In the genomic region with DNA sequence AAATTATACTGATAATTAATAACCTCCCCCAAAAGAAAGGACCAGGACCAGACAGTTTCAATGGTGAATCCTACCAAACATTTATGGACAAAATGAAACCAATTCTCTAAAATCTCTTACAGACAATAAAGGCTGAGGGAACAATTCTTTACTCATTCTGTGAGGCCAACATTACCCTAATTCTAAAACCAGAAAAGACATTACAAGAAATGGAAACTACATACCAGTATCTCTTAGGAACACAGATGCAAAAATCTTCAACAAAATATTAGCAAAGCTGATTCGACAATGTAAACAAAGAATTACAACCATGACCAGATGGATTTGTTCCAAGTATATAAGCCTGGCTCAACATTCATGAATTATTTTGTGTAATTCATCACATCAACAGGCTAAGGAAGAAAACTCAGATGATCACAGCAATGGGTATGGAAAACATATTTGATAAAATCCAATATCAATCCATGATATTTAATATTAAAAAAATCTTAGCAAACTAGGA, we compare ENCODE assay signal across 18 cellular contexts. TPM values are rescaled to one million over a fixed set of nuclear protein-coding genes. Genes with fewer than 3 reads are reported as not detected.
A peak's percentile ranks its signal among the peaks of the same experiment; 100 is the strongest.
DNase-seq lines count a peak whose midpoint lies in the region; ATAC-seq, FAIRE-seq and TF ChIP-seq lines count a peak whose summit lies in the region.
"Had no signal": no experiment of that assay in that cellular context is flagged by ENCODE, and none has a peak within 500 bp of the region (broad histone marks: within the 10 kb centered on the region; RNA-seq: fewer than 3 reads in every experiment).

No MANE protein-coding gene starts in this region.

- peaks cover 0 to 23% (median 11%) of the 10 kb centered on the region in 4 donors for H3K36me3 ChIP-seq in stomach

- peaks cover 45% of the 10 kb centered on the region for H3K36me3 Mint-ChIP-seq in T-helper 1 cell treated with Interleukin-12 subunit alpha and Interleukin-12 subunit beta and Interleukin-4 antibody, amounts not matched to agents 30 μg/mL and 1 μg/mL, for 36 hours (ENCODE audit: low read depth)
- peaks cover 50% of the 10 kb centered on the region for H3K36me3 Mint-ChIP-seq in activated naive CD8-positive, alpha-beta T cell treated with anti-CD3 and anti-CD28 coated beads, Interleukin-2, amount 50 U/mL, for 24 hours (ENCODE audit: low read depth)
- H3K36me3 Mint-ChIP-seq in natural killer cell treated with Interleukin-12 subunit alpha and Interleukin-12 subunit beta and Interleukin-15 and Interleukin-18, amount 100 ng/mL, for 72 hours = peaks cover 37% of the 10 kb centered on the region

- H3K27me3 Mint-ChIP-seq in T-helper 1 cell treated with Interleukin-12 subunit alpha and Interleukin-12 subunit beta and Interleukin-4 antibody, amounts not matched to agents 30 μg/mL and 1 μg/mL, for 36 hours (ENCODE audit: low read depth) = no peaks in the 10 kb centered on the region
- H3K27me3 Mint-ChIP-seq in activated naive CD8-positive, alpha-beta T cell treated with anti-CD3 and anti-CD28 coated beads, Interleukin-2, amount 50 U/mL, for 24 hours = no peaks in the 10 kb centered on the region
- no peaks in the 10 kb centered on the region for H3K27me3 Mint-ChIP-seq in natural killer cell treated with Interleukin-12 subunit alpha and Interleukin-12 subunit beta and Interleukin-15 and Interleukin-18, amount 100 ng/mL, for 72 hours

- no peak for DNase-seq in T-helper 1 cell
- DNase-seq in Jurkat, Clone E6-1 (ENCODE audit: low read depth, low spot score) = no peak
- no peak for DNase-seq in activated naive CD8-positive, alpha-beta T cell treated with anti-CD3 and anti-CD28 coated beads, Interleukin-2, amount 50 U/mL, for 24 hours
- no peak for DNase-seq in natural killer cell treated with Interleukin-12 subunit alpha and Interleukin-12 subunit beta and Interleukin-15 and Interleukin-18, amount 100 ng/mL, for 72 hours (ENCODE audit: low spot score)
- no peak for DNase-seq in GM12891 (ENCODE audit: insufficient read length, low spot score)
- no peak for DNase-seq in stomach
- DNase-seq: amygdala, cortex of kidney, H7, hypothalamus, Karpas-422, left ventricle myocardium inferior, NCI-H1694 had no signal

- no peaks in the 10 kb centered on the region for H3K9me3 ChIP-seq in stomach
- H3K9me3 ChIP-seq: esophagus muscularis mucosa had no signal

- peak overlapping the region; percentile 32 for H3K4me3 ChIP-seq in Jurkat, Clone E6-1 (ENCODE audit: low read length)
- H3K4me3 ChIP-seq in stomach = no peak overlapping the region
- H3K4me3 ChIP-seq: esophagus muscularis mucosa, left ventricle myocardium inferior had no signal

- H3K9me3 Mint-ChIP-seq in T-helper 1 cell treated with Interleukin-12 subunit alpha and Interleukin-12 subunit beta and Interleukin-4 antibody, amounts not matched to agents 30 μg/mL and 1 μg/mL, for 36 hours = peaks cover 22% of the 10 kb centered on the region
- H3K9me3 Mint-ChIP-seq in activated naive CD8-positive, alpha-beta T cell treated with anti-CD3 and anti-CD28 coated beads, Interleukin-2, amount 50 U/mL, for 24 hours = peaks cover 18% of the 10 kb centered on the region
- no peaks in the 10 kb centered on the region for H3K9me3 Mint-ChIP-seq in natural killer cell treated with Interleukin-12 subunit alpha and Interleukin-12 subunit beta and Interleukin-15 and Interleukin-18, amount 100 ng/mL, for 72 hours

- 20 to 32% (median 26%) methylated on average over 1 of the region's 1 CpG for WGBS in stomach, 5 donors

- peak overlapping the region; percentile 84 for H3K4me3 Mint-ChIP-seq in T-helper 1 cell treated with Interleukin-12 subunit alpha and Interleukin-12 subunit beta and Interleukin-4 antibody, amounts not matched to agents 30 μg/mL and 1 μg/mL, for 36 hours
- peak overlapping the region; percentile 74 for H3K4me3 Mint-ChIP-seq in activated naive CD8-positive, alpha-beta T cell treated with anti-CD3 and anti-CD28 coated beads, Interleukin-2, amount 50 U/mL, for 24 hours
- peak overlapping the region; percentile 97 for H3K4me3 Mint-ChIP-seq in natural killer cell treated with Interleukin-12 subunit alpha and Interleukin-12 subunit beta and Interleukin-15 and Interleukin-18, amount 100 ng/mL, for 72 hours
- H3K4me3 Mint-ChIP-seq: neural crest cell had no signal

- TF ChIP-seq POLR2A in GM12891 (IDR thresholded peaks at IDR 0.05; ENCODE audit: low read depth, low read length) (no peak), stomach (IDR thresholded peaks at IDR 0.05) (no peak)

- H3K4me1 ChIP-seq in stomach = peaks cover 6 to 42% (median 23%) of the 10 kb centered on the region in 4 donors

- TF ChIP-seq EP300 in stomach (IDR thresholded peaks at IDR 0.05) = no peak

- H3K27ac ChIP-seq in stomach = no peak overlapping the region
- H3K27ac ChIP-seq: 22Rv1, esophagus muscularis mucosa, left ventricle myocardium inferior had no signal

- peak overlapping the region; percentile 75 for H3K27ac Mint-ChIP-seq in T-helper 1 cell treated with Interleukin-12 subunit alpha and Interleukin-12 subunit beta and Interleukin-4 antibody, amounts not matched to agents 30 μg/mL and 1 μg/mL, for 36 hours
- peak overlapping the region; percentile 59 for H3K27ac Mint-ChIP-seq in activated naive CD8-positive, alpha-beta T cell treated with anti-CD3 and anti-CD28 coated beads, Interleukin-2, amount 50 U/mL, for 24 hours
- H3K27ac Mint-ChIP-seq in natural killer cell treated with Interleukin-12 subunit alpha and Interleukin-12 subunit beta and Interleukin-15 and Interleukin-18, amount 100 ng/mL, for 72 hours = peak overlapping the region; percentile 84 to 90

- FAIRE-seq in GM12891 (lab: Jason Lieb, UNC) = no peak

- TF ChIP-seq CTCF in stomach (IDR thresholded peaks at IDR 0.05) = no peak

- peaks cover 37% of the 10 kb centered on the region for H3K4me1 Mint-ChIP-seq in T-helper 1 cell treated with Interleukin-12 subunit alpha and Interleukin-12 subunit beta and Interleukin-4 antibody, amounts not matched to agents 30 μg/mL and 1 μg/mL, for 36 hours (ENCODE audit: low read depth)
- peaks cover 54% of the 10 kb centered on the region for H3K4me1 Mint-ChIP-seq in activated naive CD8-positive, alpha-beta T cell treated with anti-CD3 and anti-CD28 coated beads, Interleukin-2, amount 50 U/mL, for 24 hours
- peaks cover 50 to 73% of the 10 kb centered on the region in 2 donors for H3K4me1 Mint-ChIP-seq in natural killer cell treated with Interleukin-12 subunit alpha and Interleukin-12 subunit beta and Interleukin-15 and Interleukin-18, amount 100 ng/mL, for 72 hours (ENCODE audit: low read depth in 2 of 2)

- intact Hi-C loops in stomach (cut with DNase I; ENCODE audit: low total_unique reads) = no loop called here

- H3K27me3 ChIP-seq in stomach = no peaks in the 10 kb centered on the region
- H3K27me3 ChIP-seq: esophagus muscularis mucosa had no signal

- no peak for ATAC-seq in activated naive CD8-positive, alpha-beta T cell treated with anti-CD3 and anti-CD28 coated beads, Interleukin-2, amount 50 U/mL, for 24 hours
- no peak for ATAC-seq in natural killer cell treated with Interleukin-12 subunit alpha and Interleukin-12 subunit beta and Interleukin-15 and Interleukin-18, amount 100 ng/mL, for 72 hours
- no peak for ATAC-seq in GM21526 (IDR thresholded peaks at IDR 0.05; ENCODE audit: low FRiP score, unreplicated experiment)

TF ChIP-seq in GM12891, 5 proteins besides CTCF, POLR2A, EP300 and RAD21:
- TF ChIP-seq POLR2AphosphoS5 (IDR thresholded peaks at IDR 0.05; ENCODE audit: low read depth, low read length) = no peak
- no peak for TF ChIP-seq PAX5 (IDR thresholded peaks at IDR 0.05; ENCODE audit: insufficient read depth, low read length, severe bottlenecking)
- TF ChIP-seq SPI1 (IDR thresholded peaks at IDR 0.05; ENCODE audit: low read depth, low read length) = no peak
- TF ChIP-seq POU2F2 (IDR thresholded peaks at IDR 0.05; ENCODE audit: low read depth, low read length) = no peak
- no peak for TF ChIP-seq TAF1 (IDR thresholded peaks at IDR 0.05; ENCODE audit: low read depth, low read length)
TF ChIP-seq in GM12891: peak in this region for 0.

RNA-seq across cellular contexts. Expression of gene TMED5, which starts 8.6 kb away (rescaled TPM):
- 28.5 TPM for polyA plus RNA-seq in Jurkat, Clone E6-1 (2012; ENCODE audit: insufficient read depth, insufficient read length)
- total RNA-seq in natural killer cell treated with Interleukin-12 subunit alpha and Interleukin-12 subunit beta and Interleukin-15 and Interleukin-18, amount 100 ng/mL, for 72 hours = 10 to 100 TPM; 62.7 to 88.5 TPM
- polyA plus RNA-seq in GM12891 (2012; ENCODE audit: low read depth, missing spikeins) = 23.3 TPM
- 10 to 100 TPM; 11.7 to 85.6 (median 22.3) TPM for total RNA-seq in stomach
- 10 to 100 TPM in 1 of 3 donors, 1 to 10 TPM in 2; 8.2 to 10.7 (median 8.6) TPM for polyA plus RNA-seq in stomach

RNA-seq across cellular contexts. Expression of gene CCDC18, which starts 8.9 kb away (rescaled TPM):
- 22.2 TPM for polyA plus RNA-seq in Jurkat, Clone E6-1 (2012; ENCODE audit: insufficient read depth, insufficient read length)
- total RNA-seq in natural killer cell treated with Interleukin-12 subunit alpha and Interleukin-12 subunit beta and Interleukin-15 and Interleukin-18, amount 100 ng/mL, for 72 hours = 10 to 100 TPM; 16.6 to 35.0 TPM
- 14.0 TPM for polyA plus RNA-seq in GM12891 (2012; ENCODE audit: low read depth, missing spikeins)
- 10 to 100 TPM in 3 of 5 donors, 1 to 10 TPM in 2; 1.2 to 50.4 (median 10.1) TPM for total RNA-seq in stomach
- 1 to 10 TPM in 2 of 3 donors, under 1 TPM in 1; 0.31 to 4.9 (median 3.4) TPM for polyA plus RNA-seq in stomach
